Comparison of ENCODE assay signal across 8 cellular contexts in genomic region chr18:50967714-50968661, GRCh38. TPM values are rescaled to one million over a fixed set of nuclear protein-coding genes. Genes with fewer than 3 reads are reported as not detected.
A peak's percentile ranks its signal among the peaks of the same experiment; 100 is the strongest.
DNase-seq lines count a peak whose midpoint lies in the region; ATAC-seq, FAIRE-seq and TF ChIP-seq lines count a peak whose summit lies in the region.

Gene ELAC1 (plus strand): TSS chr18:50968040. CDS start chr18:50974405, 6,365 bp downstream.

- peaks cover 7% of the 10 kb centered on the region for H3K36me3 Mint-ChIP-seq in central memory CD8-positive, alpha-beta T cell (ENCODE audit: insufficient read depth)

- H3K4me3 Mint-ChIP-seq in central memory CD8-positive, alpha-beta T cell, result peak within 1 kb of the TSS; percentile 66

- H3K9me3 Mint-ChIP-seq in central memory CD8-positive, alpha-beta T cell, result peaks cover 5% of the 10 kb centered on the region

- no peaks in the 10 kb centered on the region for H3K27me3 Mint-ChIP-seq in central memory CD8-positive, alpha-beta T cell

- peak within 1 kb of the TSS; percentile 64 for H3K27ac Mint-ChIP-seq in central memory CD8-positive, alpha-beta T cell (ENCODE audit: low read depth)

- peaks cover 4 to 7% of the 10 kb centered on the region in 2 donors for H3K4me1 ChIP-seq in kidney (ENCODE audit: control insufficient read depth in 1 of 2, insufficient read depth in 1 of 2, low read depth in 1 of 2, low read length in 2 of 2)

- H3K9me3 ChIP-seq in kidney (ENCODE audit: control insufficient read depth in 1 of 2, low read length in 2 of 2), result no peaks in the 10 kb centered on the region

- intact Hi-C loops in kidney (cut with DNase I), result no loop called here

- ATAC-seq in GM18868 (IDR thresholded peaks at IDR 0.05; ENCODE audit: unreplicated experiment) (peak; percentile 96), HG03103 (IDR thresholded peaks at IDR 0.05; ENCODE audit: low read depth, unreplicated experiment) (peak; percentile 92)
- ATAC-seq in activated CD4-positive, CD25-positive, alpha-beta regulatory T cell treated with anti-CD3 and anti-CD28 coated beads, Interleukin-2, amount 50 U/mL, for 24 hours, result peak; percentile 91 to 93
- peak; percentile 88 for ATAC-seq in central memory CD8-positive, alpha-beta T cell (replicated peaks; ENCODE audit: extremely low read depth, poor library complexity, severe bottlenecking)

- peaks cover 20% of the 10 kb centered on the region for H3K4me1 Mint-ChIP-seq in central memory CD8-positive, alpha-beta T cell

- peak; percentile 94 for DNase-seq in AG08396 (ENCODE audit: low spot score)
- DNase-seq in NCI-H2227 (lab: John Stamatoyannopoulos, UW; ENCODE audit: unreplicated experiment), result peak; percentile 92
- DNase-seq in central memory CD8-positive, alpha-beta T cell (ENCODE audit: low spot score in 2 of 2), result peak; percentile 52 to 64
- DNase-seq in kidney, result peak; percentile 89
- peak; percentile 35 to 53 for DNase-seq in stimulated activated CD4-positive, alpha-beta T cell treated with anti-CD3 and anti-CD28 coated beads, Interleukin-15, amount 100 ng/mL, for 1 hour (ENCODE audit: low read depth in 1 of 2, low spot score in 1 of 2)

- peak within 1 kb of the TSS; percentile 81 to 89 for H3K4me3 ChIP-seq in kidney (ENCODE audit: low read length in 2 of 2)

- peak within 1 kb of the TSS; percentile 77 to 81 for H3K9ac ChIP-seq in kidney (ENCODE audit: low read length in 2 of 2)

- TF ChIP-seq CTCF in kidney (IDR thresholded peaks at IDR 0.05; ENCODE audit: borderline replicate concordance, extremely low read depth, insufficient read depth), result no peak

- no peaks in the 10 kb centered on the region for H3K36me3 ChIP-seq in kidney (ENCODE audit: control insufficient read depth in 1 of 2, insufficient read depth in 2 of 2, low read length in 2 of 2)

- H3K27ac ChIP-seq in kidney (ENCODE audit: low read depth in 2 of 2, low read length in 2 of 2), result peak within 1 kb of the TSS; percentile 93

- no peak for FAIRE-seq in kidney (lab: Jason Lieb, UNC)

RNA-seq across cellular contexts. Expression of gene ELAC1, which starts in this region (rescaled TPM):
- total RNA-seq in kidney, result 14.8 TPM
- 11.7 TPM for polyA plus RNA-seq in kidney (ENCODE audit: insufficient read depth, low read depth, low replicate concordance)

Comparison
In these comparisons a context has a peak if more than half of its experiments do, and no peak if none do; other contexts are left out.
1. Peak in every context shown above with its lines: DNase-seq, ATAC-seq, H3K4me3 ChIP-seq and H3K27ac ChIP-seq.
2. DNase-seq: peak in every context shown above with its lines; median percentile 94 in AG08396; 92 in NCI-H2227; 89 in kidney; 58 in central memory CD8-positive, alpha-beta T cell; 44 in stimulated activated CD4-positive, alpha-beta T cell treated with anti-CD3 and anti-CD28 coated beads, Interleukin-15, amount 100 ng/mL, for 1 hour.